ENCODE assay signal across 13 cellular contexts in genomic region chr2:189109921-189110397, GRCh38.
A peak's percentile ranks its signal among the peaks of the same experiment; 100 is the strongest.
DNase-seq lines count a peak whose midpoint lies in the region; ATAC-seq, FAIRE-seq and TF ChIP-seq lines count a peak whose summit lies in the region.
"Had no signal": no experiment of that assay in that cellular context is flagged by ENCODE, and none has a peak within 500 bp of the region (broad histone marks: within the 10 kb centered on the region; RNA-seq: fewer than 3 reads in every experiment).

No MANE protein-coding gene starts in this region.

- peak; percentile 91 for FAIRE-seq in GM18507 (lab: Jason Lieb, UNC)

- intact Hi-C loops in posterior vena cava (cut with DNase I), result no loop called here
- intact Hi-C loops in MCF 10A (cut with micrococcal nuclease), result no loop called here

- H3K4me3 Mint-ChIP-seq in glutamatergic neuron (ENCODE audit: unreplicated experiment) (no peak overlapping the region), immature natural killer cell (no peak overlapping the region), MCF 10A (ENCODE audit: unreplicated experiment) (no peak overlapping the region)
- H3K4me3 Mint-ChIP-seq: activated T-cell treated with anti-CD3 and anti-CD28 coated beads, Interleukin-2, amount 50 U/mL, for 24 hours; stimulated activated naive CD8-positive, alpha-beta T cell treated with anti-CD3 and anti-CD28 coated beads, Interleukin-15, Interleukin-2, amounts not matched to agents 100 ng/mL and 50 ng/mL, for 24 hours had no signal

- no peaks in the 10 kb centered on the region for H3K27me3 Mint-ChIP-seq in glutamatergic neuron (ENCODE audit: unreplicated experiment)
- H3K27me3 Mint-ChIP-seq in immature natural killer cell (ENCODE audit: low read depth in 3 of 3), result peaks cover 0 to 1% (median 0%) of the 10 kb centered on the region in 3 donors
- no peaks in the 10 kb centered on the region for H3K27me3 Mint-ChIP-seq in MCF 10A (ENCODE audit: insufficient read depth, unreplicated experiment)
- H3K27me3 Mint-ChIP-seq: activated T-cell treated with anti-CD3 and anti-CD28 coated beads, Interleukin-2, amount 50 U/mL, for 24 hours; stimulated activated naive CD8-positive, alpha-beta T cell treated with anti-CD3 and anti-CD28 coated beads, Interleukin-15, Interleukin-2, amounts not matched to agents 100 ng/mL and 50 ng/mL, for 24 hours had no signal

- ATAC-seq in GM21619 (IDR thresholded peaks at IDR 0.05; ENCODE audit: unreplicated experiment), result peak; percentile 90
- peak; percentile 94 for ATAC-seq in HG03159 (IDR thresholded peaks at IDR 0.05; ENCODE audit: unreplicated experiment)
- ATAC-seq: left cardiac atrium, sciatic nerve had no signal

- CTCF ChIA-PET in MCF 10A (lab: Yijun Ruan, JAX), result interaction anchor here (1.2 kb wide), 1 partner anchor 16 kb away, joined by 3 read pairs; no protein-coding TSS in a partner anchor

- H3K9me3 Mint-ChIP-seq in glutamatergic neuron (ENCODE audit: unreplicated experiment) (no peaks in the 10 kb centered on the region), immature natural killer cell (peaks cover 0 to 4% (median 0%) of the 10 kb centered on the region in 6 donors), MCF 10A (ENCODE audit: unreplicated experiment) (no peaks in the 10 kb centered on the region)
- H3K9me3 Mint-ChIP-seq: activated T-cell treated with anti-CD3 and anti-CD28 coated beads, Interleukin-2, amount 50 U/mL, for 24 hours; stimulated activated naive CD8-positive, alpha-beta T cell treated with anti-CD3 and anti-CD28 coated beads, Interleukin-15, Interleukin-2, amounts not matched to agents 100 ng/mL and 50 ng/mL, for 24 hours had no signal

- DNase-seq in GM18507 (ENCODE audit: extremely low spot score, insufficient read length, low read depth) (no peak), glutamatergic neuron (peak; percentile 16), posterior vena cava (ENCODE audit: low spot score) (no peak), immature natural killer cell (no peak), AG20443 (ENCODE audit: low spot score) (no peak), MCF 10A (ENCODE audit: unreplicated experiment) (no peak)
- DNase-seq: activated T-cell treated with anti-CD3 and anti-CD28 coated beads, Interleukin-2, amount 50 U/mL, for 24 hours; left cardiac atrium; NCI-H2081 treated with DMSO at 0.1 percent for 48 hours had no signal

- no peaks in the 10 kb centered on the region for H3K36me3 Mint-ChIP-seq in glutamatergic neuron (ENCODE audit: unreplicated experiment)
- no peaks in the 10 kb centered on the region for H3K36me3 Mint-ChIP-seq in immature natural killer cell
- no peaks in the 10 kb centered on the region for H3K36me3 Mint-ChIP-seq in MCF 10A (ENCODE audit: insufficient read depth, unreplicated experiment)

- H3K27ac Mint-ChIP-seq in glutamatergic neuron (ENCODE audit: unreplicated experiment) (no peak overlapping the region), immature natural killer cell (no peak overlapping the region), MCF 10A (ENCODE audit: low read depth, unreplicated experiment) (no peak overlapping the region)
- H3K27ac Mint-ChIP-seq: activated T-cell treated with anti-CD3 and anti-CD28 coated beads, Interleukin-2, amount 50 U/mL, for 24 hours; stimulated activated naive CD8-positive, alpha-beta T cell treated with anti-CD3 and anti-CD28 coated beads, Interleukin-15, Interleukin-2, amounts not matched to agents 100 ng/mL and 50 ng/mL, for 24 hours had no signal

- no peak for TF ChIP-seq CTCF in glutamatergic neuron (IDR thresholded peaks at IDR 0.05; ENCODE audit: partially characterized antibody, unreplicated experiment)
- no peak for TF ChIP-seq CTCF in MCF 10A (IDR thresholded peaks at IDR 0.05; ENCODE audit: unreplicated experiment)

- no TSS peak for BruUV-seq in MCF 10A (replicated peaks; lab: Mats Ljungman, UMichigan)

- H3K4me1 Mint-ChIP-seq in glutamatergic neuron (ENCODE audit: low read depth, unreplicated experiment) (peaks cover 5% of the 10 kb centered on the region), immature natural killer cell (no peaks in the 10 kb centered on the region), MCF 10A (ENCODE audit: insufficient read depth, unreplicated experiment) (no peaks in the 10 kb centered on the region)

- POLR2A ChIA-PET in MCF 10A (lab: Yijun Ruan, JAX), result no interaction called here
